ENCODE assay signal across 1 cellular context in the genomic region with DNA sequence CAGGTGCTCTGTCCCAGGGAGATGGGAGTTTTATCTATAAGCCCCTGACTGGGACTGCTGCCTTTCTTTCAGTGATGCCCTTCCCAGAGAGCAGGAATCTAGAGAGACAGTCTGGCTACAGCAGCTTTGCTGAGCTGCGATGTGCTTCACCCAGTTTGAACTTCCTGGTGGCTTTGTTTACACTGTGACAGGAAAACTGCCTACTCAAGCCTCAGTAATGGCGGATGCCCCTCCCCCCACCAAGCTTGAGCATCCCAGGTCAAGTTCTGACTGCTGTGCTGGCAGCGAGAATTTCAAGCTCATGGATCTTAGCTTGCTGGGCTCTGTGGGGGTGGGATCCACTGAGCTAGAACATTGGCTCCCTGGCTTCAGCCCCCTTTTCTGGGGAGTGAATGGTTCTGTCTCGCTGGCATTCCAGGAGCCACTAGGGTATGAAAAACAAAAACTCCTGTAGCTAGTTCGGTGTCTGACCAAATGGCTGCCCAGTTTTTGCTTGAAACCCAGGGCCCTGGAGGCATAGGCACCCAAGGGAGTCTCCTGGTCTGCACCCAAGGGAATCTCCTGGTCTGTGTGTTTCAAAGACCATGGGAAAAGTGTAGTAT.
TF ChIP-seq lines count a peak whose summit lies in the region.

No MANE protein-coding gene starts in this region.

TF ChIP-seq in HepG2, 621 proteins besides CTCF, POLR2A, EP300 and RAD21 (continued from another document and continues in another):
- TF ChIP-seq HOXD1 (CRISPR knock-in tag; IDR thresholded peaks at IDR 0.05) (no peak; the same call in 1 of the 2 replicates), NFE2L2 (IDR thresholded peaks at IDR 0.05; ENCODE audit: low read length) (no peak), HMG20A (CRISPR knock-in tag; IDR thresholded peaks at IDR 0.05; ENCODE audit: borderline replicate concordance) (peak; percentile 66; the same call in 1 of the 2 replicates), NFATC3 (CRISPR knock-in tag; IDR thresholded peaks at IDR 0.05) (no peak), FOXM1 (CRISPR knock-in tag; IDR thresholded peaks at IDR 0.05) (no peak), ETV5 (CRISPR knock-in tag; IDR thresholded peaks at IDR 0.05; ENCODE audit: borderline replicate concordance) (peak; percentile 70; the same call in 1 of the 2 replicates), ZNF264 (CRISPR knock-in tag; IDR thresholded peaks at IDR 0.05) (no peak), U2AF2 (IDR thresholded peaks at IDR 0.05; ENCODE audit: low read depth, low read length) (no peak), ATRX (CRISPR knock-in tag; IDR thresholded peaks at IDR 0.05; ENCODE audit: borderline replicate concordance) (no peak), ZSCAN25 (CRISPR knock-in tag; IDR thresholded peaks at IDR 0.05) (no peak), SP5 (CRISPR knock-in tag; IDR thresholded peaks at IDR 0.05; ENCODE audit: borderline replicate concordance, low read depth) (peak; percentile 31; the same call in 1 of the 2 replicates), GATAD2A (CRISPR knock-in tag; IDR thresholded peaks at IDR 0.05) (peak; percentile 61), MIXL1 (CRISPR knock-in tag; IDR thresholded peaks at IDR 0.05) (no peak), ZNF382 (CRISPR knock-in tag; IDR thresholded peaks at IDR 0.05; ENCODE audit: borderline replicate concordance) (no peak), TEAD3 (CRISPR knock-in tag; optimal IDR thresholded peaks at IDR 0.05; ENCODE audit: borderline replicate concordance) (peak; percentile 61), ZNF747 (CRISPR knock-in tag; IDR thresholded peaks at IDR 0.05; ENCODE audit: borderline replicate concordance) (0 out of 2 replicates have a peak, but pooled peaks have one; percentile 25), ZNF441 (CRISPR knock-in tag; IDR thresholded peaks at IDR 0.05; ENCODE audit: borderline replicate concordance) (no peak), PLRG1 (conservative IDR thresholded peaks at IDR 0.05) (no peak), CEBPG (CRISPR knock-in tag; IDR thresholded peaks at IDR 0.05) (no peak), ZFP1 (CRISPR knock-in tag; IDR thresholded peaks at IDR 0.05) (no peak), ZNF501 (CRISPR knock-in tag; IDR thresholded peaks at IDR 0.05) (peak; percentile 61; the same call in 1 of the 2 replicates), ZNF232 (CRISPR knock-in tag; IDR thresholded peaks at IDR 0.05; ENCODE audit: borderline replicate concordance) (no peak), IKZF4 (CRISPR knock-in tag; IDR thresholded peaks at IDR 0.05; ENCODE audit: borderline replicate concordance, low read depth, not compliant biosample characterization) (no peak), ZNF337 (CRISPR knock-in tag; IDR thresholded peaks at IDR 0.05; ENCODE audit: borderline replicate concordance, low read depth) (no peak), SNAPC2 (CRISPR knock-in tag; IDR thresholded peaks at IDR 0.05) (no peak), ZNF7 (CRISPR knock-in tag; IDR thresholded peaks at IDR 0.05) (no peak)
- TF ChIP-seq, protein P1, sequence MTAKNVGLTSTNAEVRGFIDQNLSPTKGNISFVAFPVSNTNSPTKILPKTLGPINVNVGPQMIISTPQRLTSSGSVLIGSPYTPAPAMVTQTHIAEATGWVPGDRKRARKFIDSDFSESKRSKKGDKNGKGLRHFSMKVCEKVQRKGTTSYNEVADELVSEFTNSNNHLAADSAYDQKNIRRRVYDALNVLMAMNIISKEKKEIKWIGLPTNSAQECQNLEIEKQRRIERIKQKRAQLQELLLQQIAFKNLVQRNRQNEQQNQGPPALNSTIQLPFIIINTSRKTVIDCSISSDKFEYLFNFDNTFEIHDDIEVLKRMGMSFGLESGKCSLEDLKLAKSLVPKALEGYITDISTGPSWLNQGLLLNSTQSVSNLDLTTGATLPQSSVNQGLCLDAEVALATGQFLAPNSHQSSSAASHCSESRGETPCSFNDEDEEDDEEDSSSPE (CRISPR knock-in tag; IDR thresholded peaks at IDR 0.05) = no peak
- TF ChIP-seq, protein P2, sequence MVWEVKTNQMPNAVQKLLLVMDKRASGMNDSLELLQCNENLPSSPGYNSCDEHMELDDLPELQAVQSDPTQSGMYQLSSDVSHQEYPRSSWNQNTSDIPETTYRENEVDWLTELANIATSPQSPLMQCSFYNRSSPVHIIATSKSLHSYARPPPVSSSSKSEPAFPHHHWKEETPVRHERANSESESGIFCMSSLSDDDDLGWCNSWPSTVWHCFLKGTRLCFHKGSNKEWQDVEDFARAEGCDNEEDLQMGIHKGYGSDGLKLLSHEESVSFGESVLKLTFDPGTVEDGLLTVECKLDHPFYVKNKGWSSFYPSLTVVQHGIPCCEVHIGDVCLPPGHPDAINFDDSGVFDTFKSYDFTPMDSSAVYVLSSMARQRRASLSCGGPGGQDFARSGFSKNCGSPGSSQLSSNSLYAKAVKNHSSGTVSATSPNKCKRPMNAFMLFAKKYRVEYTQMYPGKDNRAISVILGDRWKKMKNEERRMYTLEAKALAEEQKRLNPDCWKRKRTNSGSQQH (CRISPR knock-in tag; IDR thresholded peaks at IDR 0.05; ENCODE audit: low read depth) = no peak
- TF ChIP-seq, protein P3, sequence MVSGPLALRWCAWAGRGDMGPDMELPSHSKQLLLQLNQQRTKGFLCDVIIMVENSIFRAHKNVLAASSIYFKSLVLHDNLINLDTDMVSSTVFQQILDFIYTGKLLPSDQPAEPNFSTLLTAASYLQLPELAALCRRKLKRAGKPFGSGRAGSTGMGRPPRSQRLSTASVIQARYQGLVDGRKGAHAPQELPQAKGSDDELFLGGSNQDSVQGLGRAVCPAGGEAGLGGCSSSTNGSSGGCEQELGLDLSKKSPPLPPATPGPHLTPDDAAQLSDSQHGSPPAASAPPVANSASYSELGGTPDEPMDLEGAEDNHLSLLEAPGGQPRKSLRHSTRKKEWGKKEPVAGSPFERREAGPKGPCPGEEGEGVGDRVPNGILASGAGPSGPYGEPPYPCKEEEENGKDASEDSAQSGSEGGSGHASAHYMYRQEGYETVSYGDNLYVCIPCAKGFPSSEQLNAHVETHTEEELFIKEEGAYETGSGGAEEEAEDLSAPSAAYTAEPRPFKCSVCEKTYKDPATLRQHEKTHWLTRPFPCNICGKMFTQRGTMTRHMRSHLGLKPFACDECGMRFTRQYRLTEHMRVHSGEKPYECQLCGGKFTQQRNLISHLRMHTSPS (CRISPR knock-in tag; IDR thresholded peaks at IDR 0.05; ENCODE audit: low read depth) = no peak; the same call in 1 of the 2 replicates
- TF ChIP-seq, protein P4, sequence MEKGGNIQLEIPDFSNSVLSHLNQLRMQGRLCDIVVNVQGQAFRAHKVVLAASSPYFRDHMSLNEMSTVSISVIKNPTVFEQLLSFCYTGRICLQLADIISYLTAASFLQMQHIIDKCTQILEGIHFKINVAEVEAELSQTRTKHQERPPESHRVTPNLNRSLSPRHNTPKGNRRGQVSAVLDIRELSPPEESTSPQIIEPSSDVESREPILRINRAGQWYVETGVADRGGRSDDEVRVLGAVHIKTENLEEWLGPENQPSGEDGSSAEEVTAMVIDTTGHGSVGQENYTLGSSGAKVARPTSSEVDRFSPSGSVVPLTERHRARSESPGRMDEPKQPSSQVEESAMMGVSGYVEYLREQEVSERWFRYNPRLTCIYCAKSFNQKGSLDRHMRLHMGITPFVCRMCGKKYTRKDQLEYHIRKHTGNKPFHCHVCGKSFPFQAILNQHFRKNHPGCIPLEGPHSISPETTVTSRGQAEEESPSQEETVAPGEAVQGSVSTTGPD (CRISPR knock-in tag; IDR thresholded peaks at IDR 0.05) = no peak
- TF ChIP-seq, protein P5, sequence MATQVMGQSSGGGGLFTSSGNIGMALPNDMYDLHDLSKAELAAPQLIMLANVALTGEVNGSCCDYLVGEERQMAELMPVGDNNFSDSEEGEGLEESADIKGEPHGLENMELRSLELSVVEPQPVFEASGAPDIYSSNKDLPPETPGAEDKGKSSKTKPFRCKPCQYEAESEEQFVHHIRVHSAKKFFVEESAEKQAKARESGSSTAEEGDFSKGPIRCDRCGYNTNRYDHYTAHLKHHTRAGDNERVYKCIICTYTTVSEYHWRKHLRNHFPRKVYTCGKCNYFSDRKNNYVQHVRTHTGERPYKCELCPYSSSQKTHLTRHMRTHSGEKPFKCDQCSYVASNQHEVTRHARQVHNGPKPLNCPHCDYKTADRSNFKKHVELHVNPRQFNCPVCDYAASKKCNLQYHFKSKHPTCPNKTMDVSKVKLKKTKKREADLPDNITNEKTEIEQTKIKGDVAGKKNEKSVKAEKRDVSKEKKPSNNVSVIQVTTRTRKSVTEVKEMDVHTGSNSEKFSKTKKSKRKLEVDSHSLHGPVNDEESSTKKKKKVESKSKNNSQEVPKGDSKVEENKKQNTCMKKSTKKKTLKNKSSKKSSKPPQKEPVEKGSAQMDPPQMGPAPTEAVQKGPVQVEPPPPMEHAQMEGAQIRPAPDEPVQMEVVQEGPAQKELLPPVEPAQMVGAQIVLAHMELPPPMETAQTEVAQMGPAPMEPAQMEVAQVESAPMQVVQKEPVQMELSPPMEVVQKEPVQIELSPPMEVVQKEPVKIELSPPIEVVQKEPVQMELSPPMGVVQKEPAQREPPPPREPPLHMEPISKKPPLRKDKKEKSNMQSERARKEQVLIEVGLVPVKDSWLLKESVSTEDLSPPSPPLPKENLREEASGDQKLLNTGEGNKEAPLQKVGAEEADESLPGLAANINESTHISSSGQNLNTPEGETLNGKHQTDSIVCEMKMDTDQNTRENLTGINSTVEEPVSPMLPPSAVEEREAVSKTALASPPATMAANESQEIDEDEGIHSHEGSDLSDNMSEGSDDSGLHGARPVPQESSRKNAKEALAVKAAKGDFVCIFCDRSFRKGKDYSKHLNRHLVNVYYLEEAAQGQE (IDR thresholded peaks at IDR 0.05; ENCODE audit: borderline replicate concordance in 1 of 2, low read depth in 1 of 2, low read length in 2 of 2) = no peak; a peak in 1 of 4 replicates
- TF ChIP-seq, protein P6, sequence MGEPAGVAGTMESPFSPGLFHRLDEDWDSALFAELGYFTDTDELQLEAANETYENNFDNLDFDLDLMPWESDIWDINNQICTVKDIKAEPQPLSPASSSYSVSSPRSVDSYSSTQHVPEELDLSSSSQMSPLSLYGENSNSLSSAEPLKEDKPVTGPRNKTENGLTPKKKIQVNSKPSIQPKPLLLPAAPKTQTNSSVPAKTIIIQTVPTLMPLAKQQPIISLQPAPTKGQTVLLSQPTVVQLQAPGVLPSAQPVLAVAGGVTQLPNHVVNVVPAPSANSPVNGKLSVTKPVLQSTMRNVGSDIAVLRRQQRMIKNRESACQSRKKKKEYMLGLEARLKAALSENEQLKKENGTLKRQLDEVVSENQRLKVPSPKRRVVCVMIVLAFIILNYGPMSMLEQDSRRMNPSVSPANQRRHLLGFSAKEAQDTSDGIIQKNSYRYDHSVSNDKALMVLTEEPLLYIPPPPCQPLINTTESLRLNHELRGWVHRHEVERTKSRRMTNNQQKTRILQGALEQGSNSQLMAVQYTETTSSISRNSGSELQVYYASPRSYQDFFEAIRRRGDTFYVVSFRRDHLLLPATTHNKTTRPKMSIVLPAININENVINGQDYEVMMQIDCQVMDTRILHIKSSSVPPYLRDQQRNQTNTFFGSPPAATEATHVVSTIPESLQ (CRISPR knock-in tag; conservative IDR thresholded peaks at IDR 0.05) = no peak
- TF ChIP-seq, protein P7, sequence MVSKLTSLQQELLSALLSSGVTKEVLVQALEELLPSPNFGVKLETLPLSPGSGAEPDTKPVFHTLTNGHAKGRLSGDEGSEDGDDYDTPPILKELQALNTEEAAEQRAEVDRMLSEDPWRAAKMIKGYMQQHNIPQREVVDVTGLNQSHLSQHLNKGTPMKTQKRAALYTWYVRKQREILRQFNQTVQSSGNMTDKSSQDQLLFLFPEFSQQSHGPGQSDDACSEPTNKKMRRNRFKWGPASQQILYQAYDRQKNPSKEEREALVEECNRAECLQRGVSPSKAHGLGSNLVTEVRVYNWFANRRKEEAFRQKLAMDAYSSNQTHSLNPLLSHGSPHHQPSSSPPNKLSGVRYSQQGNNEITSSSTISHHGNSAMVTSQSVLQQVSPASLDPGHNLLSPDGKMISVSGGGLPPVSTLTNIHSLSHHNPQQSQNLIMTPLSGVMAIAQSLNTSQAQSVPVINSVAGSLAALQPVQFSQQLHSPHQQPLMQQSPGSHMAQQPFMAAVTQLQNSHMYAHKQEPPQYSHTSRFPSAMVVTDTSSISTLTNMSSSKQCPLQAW (CRISPR knock-in tag; IDR thresholded peaks at IDR 0.05) = 0 out of 2 replicates have a peak, but pooled peaks have one; percentile 43
- TF ChIP-seq, protein P8, sequence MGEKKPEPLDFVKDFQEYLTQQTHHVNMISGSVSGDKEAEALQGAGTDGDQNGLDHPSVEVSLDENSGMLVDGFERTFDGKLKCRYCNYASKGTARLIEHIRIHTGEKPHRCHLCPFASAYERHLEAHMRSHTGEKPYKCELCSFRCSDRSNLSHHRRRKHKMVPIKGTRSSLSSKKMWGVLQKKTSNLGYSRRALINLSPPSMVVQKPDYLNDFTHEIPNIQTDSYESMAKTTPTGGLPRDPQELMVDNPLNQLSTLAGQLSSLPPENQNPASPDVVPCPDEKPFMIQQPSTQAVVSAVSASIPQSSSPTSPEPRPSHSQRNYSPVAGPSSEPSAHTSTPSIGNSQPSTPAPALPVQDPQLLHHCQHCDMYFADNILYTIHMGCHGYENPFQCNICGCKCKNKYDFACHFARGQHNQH (CRISPR knock-in tag; IDR thresholded peaks at IDR 0.05) = peak; percentile 76
